In genomic region chr5:132444061-132444460, GRCh38 we compare ENCODE assay signal across 16 cellular contexts. TPM values are rescaled to one million over a fixed set of nuclear protein-coding genes. Genes with fewer than 3 reads are reported as not detected.
A peak's percentile ranks its signal among the peaks of the same experiment; 100 is the strongest.
DNase-seq lines count a peak whose midpoint lies in the region; ATAC-seq, FAIRE-seq and TF ChIP-seq lines count a peak whose summit lies in the region.
"Had no signal": no experiment of that assay in that cellular context is flagged by ENCODE, and none has a peak within 500 bp of the region (broad histone marks: within the 10 kb centered on the region; RNA-seq: fewer than 3 reads in every experiment).

No MANE protein-coding gene starts in this region.

- peak overlapping the region in 4 of 7 donors; percentile 16 to 73 (median 58) for H3K27ac Mint-ChIP-seq in CD14-positive monocyte
- peak overlapping the region; percentile 66 for H3K27ac Mint-ChIP-seq in CD8-positive, alpha-beta T cell
- H3K27ac Mint-ChIP-seq in activated T-helper 17 cell treated with anti-CD3 and anti-CD28 coated beads, Interleukin-2, amount 50 U/mL, for 72 hours = peak overlapping the region; percentile 76
- H3K27ac Mint-ChIP-seq: stimulated activated naive CD8-positive, alpha-beta T cell treated with anti-CD3 and anti-CD28 coated beads, Interleukin-15, Interleukin-2, amounts not matched to agents 100 ng/mL and 50 ng/mL, for 24 hours had no signal

- no peaks in the 10 kb centered on the region for H3K9me3 ChIP-seq in CD8-positive, alpha-beta T cell (ENCODE audit: low read length)
- no peaks in the 10 kb centered on the region for H3K9me3 ChIP-seq in neutrophil
- no peaks in the 10 kb centered on the region for H3K9me3 ChIP-seq in kidney (ENCODE audit: control insufficient read depth in 1 of 2, low read length in 2 of 2)
- H3K9me3 ChIP-seq: adrenal gland, mucosa of descending colon, right atrium auricular region had no signal

- no peak for FAIRE-seq in kidney (lab: Jason Lieb, UNC)

- intact Hi-C loops in CD14-positive monocyte (cut with micrococcal nuclease) (no loop called here), kidney (cut with DNase I) (no loop called here)
- intact Hi-C loops in CD8-positive, alpha-beta T cell (cut with DNase I, micrococcal nuclease) = no loop called here

- H3K4me1 ChIP-seq in CD8-positive, alpha-beta T cell (ENCODE audit: insufficient read depth, low read length) = peaks cover 79% of the 10 kb centered on the region
- H3K4me1 ChIP-seq in neutrophil (ENCODE audit: control insufficient read depth in 1 of 2, insufficient read depth in 1 of 2, low read depth in 1 of 2, low read length in 1 of 2) (peaks cover 50 to 56% of the 10 kb centered on the region in 2 experiments), kidney (ENCODE audit: control insufficient read depth in 1 of 2, insufficient read depth in 1 of 2, low read depth in 1 of 2, low read length in 2 of 2) (peaks cover 18 to 20% of the 10 kb centered on the region in 2 donors)

- peaks cover 67% of the 10 kb centered on the region for H3K4me1 Mint-ChIP-seq in CD14-positive monocyte
- H3K4me1 Mint-ChIP-seq in CD8-positive, alpha-beta T cell (ENCODE audit: low read depth) = peaks cover 94% of the 10 kb centered on the region
- peaks cover 49% of the 10 kb centered on the region for H3K4me1 Mint-ChIP-seq in activated T-helper 17 cell treated with anti-CD3 and anti-CD28 coated beads, Interleukin-2, amount 50 U/mL, for 72 hours

- H3K4me3 ChIP-seq in CD8-positive, alpha-beta T cell (ENCODE audit: low read depth, low read length) = no peak overlapping the region
- H3K4me3 ChIP-seq in neutrophil (ENCODE audit: low read depth in 1 of 2, low read length in 1 of 2) = peak overlapping the region in 1 of 2 experiments; percentile 28
- H3K4me3 ChIP-seq in kidney (ENCODE audit: low read length in 2 of 2) = no peak overlapping the region
- H3K4me3 ChIP-seq: adrenal gland, mucosa of descending colon, right atrium auricular region had no signal

- no peak overlapping the region for H3K4me3 Mint-ChIP-seq in CD14-positive monocyte
- no peak overlapping the region for H3K4me3 Mint-ChIP-seq in CD8-positive, alpha-beta T cell
- no peak overlapping the region for H3K4me3 Mint-ChIP-seq in activated T-helper 17 cell treated with anti-CD3 and anti-CD28 coated beads, Interleukin-2, amount 50 U/mL, for 72 hours
- H3K4me3 Mint-ChIP-seq: activated T-cell treated with anti-CD3 and anti-CD28 coated beads, Interleukin-2, amount 50 U/mL, for 4 hours; stimulated activated naive CD8-positive, alpha-beta T cell treated with anti-CD3 and anti-CD28 coated beads, Interleukin-15, Interleukin-2, amounts not matched to agents 100 ng/mL and 50 ng/mL, for 24 hours had no signal

- TF ChIP-seq CTCF in CD14-positive monocyte (IDR thresholded peaks at IDR 0.05) = no peak
- no peak for TF ChIP-seq CTCF in CD8-positive, alpha-beta T cell (IDR thresholded peaks at IDR 0.05)
- TF ChIP-seq CTCF in neutrophil (IDR thresholded peaks at IDR 0.05) = peak; percentile 13
- TF ChIP-seq CTCF in kidney (IDR thresholded peaks at IDR 0.05; ENCODE audit: borderline replicate concordance, extremely low read depth, insufficient read depth) = no peak

- CTCF ChIA-PET in CD8-positive, alpha-beta T cell (lab: Charles Lee) = interaction anchor here (0.6 to 1.5 kb wide), 5 partner anchors 10 to 52 kb away, joined by 3 to 6 read pairs (median 3); no protein-coding TSS in a partner anchor

- H3K27me3 ChIP-seq in CD8-positive, alpha-beta T cell (ENCODE audit: insufficient read depth, low read length) = no peaks in the 10 kb centered on the region
- no peaks in the 10 kb centered on the region for H3K27me3 ChIP-seq in neutrophil
- H3K27me3 ChIP-seq: adrenal gland, right atrium auricular region had no signal

- DNase-seq in CD14-positive monocyte (ENCODE audit: low spot score) (no peak), kidney (no peak)
- peak in 1 of 7 experiments; percentile 34 for DNase-seq in CD8-positive, alpha-beta T cell
- DNase-seq: activated CD4-positive, alpha-beta T cell treated with anti-CD3 and anti-CD28 coated beads for 48 hours; activated T-cell treated with anti-CD3 and anti-CD28 coated beads, Interleukin-2, amount 50 U/mL, for 4 hours; left colon; mucosa of descending colon; NCI-H1694 treated with DMSO at 0.1 percent for 48 hours; NCI-H345 had no signal

- H3K27ac ChIP-seq in CD8-positive, alpha-beta T cell (ENCODE audit: low read depth, low read length) = no peak overlapping the region
- H3K27ac ChIP-seq in neutrophil (peak overlapping the region; percentile 78), kidney (ENCODE audit: low read depth in 2 of 2, low read length in 2 of 2) (no peak overlapping the region)
- H3K27ac ChIP-seq: adrenal gland, right atrium auricular region had no signal

- ATAC-seq in CD8-positive, alpha-beta T cell = no peak
- ATAC-seq in activated T-helper 17 cell treated with anti-CD3 and anti-CD28 coated beads, Interleukin-2, amount 50 U/mL, for 72 hours (replicated peaks) = no peak
- ATAC-seq in HG03196 (IDR thresholded peaks at IDR 0.05; ENCODE audit: unreplicated experiment) (no peak), GM19455 (IDR thresholded peaks at IDR 0.05; ENCODE audit: unreplicated experiment) (no peak)
- ATAC-seq: activated T-cell treated with anti-CD3 and anti-CD28 coated beads, Interleukin-2, amount 50 U/mL, for 4 hours; left colon; mucosa of descending colon had no signal

- peaks cover 0 to 2% (median 1%) of the 10 kb centered on the region in 3 donors for H3K27me3 Mint-ChIP-seq in CD14-positive monocyte (ENCODE audit: low read depth in 3 of 3)
- no peaks in the 10 kb centered on the region for H3K27me3 Mint-ChIP-seq in CD8-positive, alpha-beta T cell (ENCODE audit: low read depth)
- no peaks in the 10 kb centered on the region for H3K27me3 Mint-ChIP-seq in activated T-helper 17 cell treated with anti-CD3 and anti-CD28 coated beads, Interleukin-2, amount 50 U/mL, for 72 hours
- H3K27me3 Mint-ChIP-seq: stimulated activated naive CD8-positive, alpha-beta T cell treated with anti-CD3 and anti-CD28 coated beads, Interleukin-15, Interleukin-2, amounts not matched to agents 100 ng/mL and 50 ng/mL, for 24 hours had no signal

- H3K9me3 Mint-ChIP-seq in CD14-positive monocyte = peaks cover 0 to 3% (median 0%) of the 10 kb centered on the region in 7 donors
- H3K9me3 Mint-ChIP-seq in CD8-positive, alpha-beta T cell = no peaks in the 10 kb centered on the region
- H3K9me3 Mint-ChIP-seq in activated T-helper 17 cell treated with anti-CD3 and anti-CD28 coated beads, Interleukin-2, amount 50 U/mL, for 72 hours = no peaks in the 10 kb centered on the region
- H3K9me3 Mint-ChIP-seq: activated T-cell treated with anti-CD3 and anti-CD28 coated beads, Interleukin-2, amount 50 U/mL, for 4 hours had no signal

- H3K36me3 ChIP-seq in CD8-positive, alpha-beta T cell (ENCODE audit: insufficient read depth, low read length) = no peaks in the 10 kb centered on the region
- H3K36me3 ChIP-seq in neutrophil (no peaks in the 10 kb centered on the region), kidney (ENCODE audit: control insufficient read depth in 1 of 2, insufficient read depth in 2 of 2, low read length in 2 of 2) (no peaks in the 10 kb centered on the region)
- H3K36me3 ChIP-seq: adrenal gland, right atrium auricular region had no signal

- POLR2A ChIA-PET in CD8-positive, alpha-beta T cell (lab: Charles Lee) = interaction anchor here (0.8 to 2.0 kb wide), 4 partner anchors 13 to 46 kb away, joined by 3 to 7 read pairs (median 3); partner anchors contain the start of gene IRF1

- no peak overlapping the region for H3K9ac ChIP-seq in kidney (ENCODE audit: low read length in 2 of 2)

- H3K36me3 Mint-ChIP-seq in CD14-positive monocyte = peaks cover 45 to 47% of the 10 kb centered on the region in 2 donors
- peaks cover 55% of the 10 kb centered on the region for H3K36me3 Mint-ChIP-seq in CD8-positive, alpha-beta T cell
- H3K36me3 Mint-ChIP-seq in activated T-helper 17 cell treated with anti-CD3 and anti-CD28 coated beads, Interleukin-2, amount 50 U/mL, for 72 hours (ENCODE audit: low read depth) = peaks cover 25% of the 10 kb centered on the region

RNA-seq across cellular contexts. Expression of gene IRF1, which starts 46.5 kb away (rescaled TPM):
- 100 to 1,000 TPM; 125 to 129 TPM for polyA plus RNA-seq in CD14-positive monocyte
- 1,000 to 10,000 TPM; 1,214 to 1,250 TPM for total RNA-seq in CD8-positive, alpha-beta T cell
- total RNA-seq in activated T-helper 17 cell treated with anti-CD3 and anti-CD28 coated beads, Interleukin-2, amount 50 U/mL, for 72 hours = 100 to 1,000 TPM; 125 to 174 TPM
- 55.6 TPM for total RNA-seq in kidney
- polyA plus RNA-seq in kidney (ENCODE audit: insufficient read depth, low read depth, low replicate concordance) = 20.5 TPM

Comparison
In these comparisons a context has a peak if more than half of its experiments do, and no peak if none do; other contexts are left out.
1. RNA of gene IRF1, which starts 46.5 kb away (total RNA-seq): 1,214 to 1,250 TPM in CD8-positive, alpha-beta T cell; 125 to 174 TPM in activated T-helper 17 cell treated with anti-CD3 and anti-CD28 coated beads, Interleukin-2, amount 50 U/mL, for 72 hours and 55.6 TPM in kidney (single experiment); every median in the first group is over 4 times any median in the second.
2. Peak in every context shown above with its lines, with median percentiles within 50 percentile points of each other: H3K27ac Mint-ChIP-seq.